6 cellular contexts compared by ENCODE assay signal in genomic region chr2:87683961-87684360, GRCh38.
DNase-seq lines count a peak whose midpoint lies in the region; ATAC-seq, FAIRE-seq and TF ChIP-seq lines count a peak whose summit lies in the region.
"Not testable (repeated sequence)": the region's sequence is repeated elsewhere in the genome, so short reads cannot be mapped to it uniquely, and the experiment has no call there.

No MANE protein-coding gene starts in this region.

- H2BK15ac ChIP-seq in H9 (ENCODE audit: low read depth, low read length), result not testable (repeated sequence)

- TF ChIP-seq RAD21 in GM12878 (IDR thresholded peaks at IDR 0.05; ENCODE audit: insufficient read depth, low read depth, low read length), result not testable (repeated sequence)

- H3K18ac ChIP-seq in H9 (ENCODE audit: insufficient read length, low read depth, low read length), result not testable (repeated sequence)

- not testable (repeated sequence) for H3K27ac Mint-ChIP-seq in H9, endodermal cell

- not testable (repeated sequence) for H3T11ph ChIP-seq in H9 (ENCODE audit: low read length)

- H3K27me3 ChIP-seq in H9 (ENCODE audit: insufficient read depth, low read length); GM12878 (replicated peaks in 1 of 2; ENCODE audit: control insufficient read depth in 2 of 2, insufficient read depth in 2 of 2, low read length in 1 of 2); endodermal cell (ENCODE audit: control insufficient read depth, insufficient read depth, low read length, poor library complexity, severe bottlenecking); right cardiac atrium (ENCODE audit: control insufficient read depth, insufficient read depth); sigmoid colon: not testable (repeated sequence)

- not testable (repeated sequence) for H4K20me1 ChIP-seq in H9 (ENCODE audit: control insufficient read depth, insufficient read depth, insufficient read length); GM12878 (ENCODE audit: control insufficient read depth, insufficient read depth)

- H3K9me3 Mint-ChIP-seq in H9, endodermal cell: not testable (repeated sequence)

- not testable (repeated sequence) for TF ChIP-seq POLR2A in GM12878 (IDR thresholded peaks at IDR 0.05; ENCODE audit: low read depth, low read length); sigmoid colon (IDR thresholded peaks at IDR 0.05)

- FAIRE-seq in GM12878 (lab: Jason Lieb, UNC) (peak; percentile 93), urothelium cell line (lab: Jason Lieb, UNC) (peak; percentile 42)

- intact Hi-C loops in GM12878 (cut with micrococcal nuclease; ENCODE audit: unreplicated experiment); right cardiac atrium (cut with DNase I); sigmoid colon (cut with DNase I): not testable (repeated sequence)

- not testable (repeated sequence) for H4K91ac ChIP-seq in H9 (ENCODE audit: insufficient read length, low read depth, low read length)

- H2BK20ac ChIP-seq in H9 (ENCODE audit: low read depth, low read length, poor library complexity, severe bottlenecking), result not testable (repeated sequence)

- not testable (repeated sequence) for H4K5ac ChIP-seq in H9 (ENCODE audit: insufficient read length, low read depth, low read length)

- WGBS in H9 (ENCODE audit: extremely low coverage, insufficient read length, low lambda C conversion rate), result no CpG with 5 or more reads among the region's 5 CpGs
- WGBS in GM12878 (ENCODE audit: insufficient coverage, insufficient replicate concordance, low lambda C conversion rate, missing lambda C conversion rate), result 63% methylated on average over 5 of the region's 5 CpGs
- 94% methylated on average over 5 of the region's 5 CpGs; no CpG with 5 or more reads in 1 of the 2 experiments for WGBS in endodermal cell (ENCODE audit: insufficient coverage in 1 of 2, insufficient read length in 1 of 2), 2 experiments
- 67% methylated on average over 5 of the region's 5 CpGs for WGBS in right cardiac atrium
- WGBS in sigmoid colon, 2 donors, result 92 to 99% methylated on average over 5 of the region's 5 CpGs

- H3K36me3 ChIP-seq in GM12878 (ENCODE audit: control insufficient read depth in 2 of 2, insufficient read depth in 2 of 2, low read length in 1 of 2); endodermal cell (ENCODE audit: control insufficient read depth, insufficient read depth, low read length); sigmoid colon: not testable (repeated sequence)

- ATAC-seq in GM12878, right cardiac atrium: not testable (repeated sequence)

- CTCF ChIA-PET in GM12878 (lab: Yijun Ruan, JAX), result not testable (repeated sequence)

- H3K9me3 ChIP-seq in H9 (ENCODE audit: control insufficient read depth, low read depth, low read length); GM12878 (replicated peaks; ENCODE audit: control insufficient read depth, insufficient read depth, low read length); endodermal cell (ENCODE audit: control insufficient read depth, low read length); right cardiac atrium (ENCODE audit: control insufficient read depth, low read length); sigmoid colon: not testable (repeated sequence)

- BruUV-seq in GM12878 (replicated peaks; lab: Mats Ljungman, UMichigan), result not testable (repeated sequence)

- in situ Hi-C loops in GM12878 (cut with MboI), result not testable (repeated sequence)

- H3K79me1 ChIP-seq in H9 (ENCODE audit: insufficient read depth, low read depth, low read length, poor library complexity, severe bottlenecking), result not testable (repeated sequence)

- SMC1A ChIA-PET in GM12878 (lab: Charles Lee; ENCODE audit: uncharacterized antibody, unreplicated experiment), result not testable (repeated sequence)

- H3K56ac ChIP-seq in H9 (ENCODE audit: insufficient read length, low read depth, low read length), result not testable (repeated sequence)

- not testable (repeated sequence) for H3K4me3 Mint-ChIP-seq in H9, endodermal cell

- DNase-seq in H9 (peak; percentile 0), endodermal cell (peak; percentile 5), right cardiac atrium (peak in 1 of 3 donors; percentile 58), sigmoid colon (peak; percentile 40)
- DNase-seq in GM12878 (ENCODE audit: low read depth, low spot score); urothelium cell line (ENCODE audit: low spot score): not testable (repeated sequence)

- H3K23me2 ChIP-seq in H9 (ENCODE audit: insufficient read length, low read depth, low read length, poor library complexity, severe bottlenecking), result not testable (repeated sequence)

- not testable (repeated sequence) for H2AK5ac ChIP-seq in H9 (ENCODE audit: insufficient read length, low read length)

- not testable (repeated sequence) for H3K4me3 ChIP-seq in GM12878; endodermal cell (ENCODE audit: low read length); right cardiac atrium (ENCODE audit: low read length); sigmoid colon

- H3K4me1 ChIP-seq in H9 (ENCODE audit: insufficient read depth, low read length); GM12878 (ENCODE audit: control insufficient read depth, insufficient read depth, low read length); endodermal cell (ENCODE audit: control insufficient read depth, insufficient read depth, low read length); right cardiac atrium (ENCODE audit: control insufficient read depth, insufficient read depth, low read length): not testable (repeated sequence)
- H3K4me1 ChIP-seq in sigmoid colon, result peaks cover 0 to 10% (median 1%) of the 10 kb centered on the region in 4 donors

- not testable (repeated sequence) for H3K27me3 Mint-ChIP-seq in H9 (ENCODE audit: low read depth); endodermal cell (ENCODE audit: insufficient read depth)

- RAD21 ChIA-PET in GM12878 (lab: Charles Lee; ENCODE audit: unreplicated experiment), result not testable (repeated sequence)

- POLR2A ChIA-PET in GM12878 (lab: Charles Lee), result not testable (repeated sequence)

- TF ChIP-seq CTCF in H9 (conservative IDR thresholded peaks at IDR 0.05); GM12878 (IDR thresholded peaks at IDR 0.05 in 2 of 3, conservative IDR thresholded peaks at IDR 0.05 in 1 of 3; ENCODE audit: control insufficient read depth in 2 of 3, extremely low read depth in 1 of 3, insufficient read depth in 1 of 3, low read depth in 3 of 3, low read length in 3 of 3); endodermal cell (conservative IDR thresholded peaks at IDR 0.05); sigmoid colon (IDR thresholded peaks at IDR 0.05): not testable (repeated sequence)

- H3K79me2 ChIP-seq in H9 (ENCODE audit: insufficient read depth, low read length); GM12878 (ENCODE audit: control insufficient read depth, insufficient read depth, low read length): not testable (repeated sequence)

- not testable (repeated sequence) for H3K4me1 Mint-ChIP-seq in H9, endodermal cell

- H3K14ac ChIP-seq in H9 (ENCODE audit: insufficient read depth, low read length), result not testable (repeated sequence)

- H3K4me2 ChIP-seq in H9 (ENCODE audit: insufficient read depth, insufficient read length, low read length); GM12878 (ENCODE audit: control insufficient read depth, insufficient read depth): not testable (repeated sequence)

- H2AFZ ChIP-seq in H9 (ENCODE audit: low read length); GM12878 (ENCODE audit: control insufficient read depth, low read depth, low read length): not testable (repeated sequence)

- H2BK5ac ChIP-seq in H9 (ENCODE audit: insufficient read length, low read length), result not testable (repeated sequence)

- not testable (repeated sequence) for H4K8ac ChIP-seq in H9 (replicated peaks; ENCODE audit: insufficient read length, low read depth, low read length)

- not testable (repeated sequence) for H3K36me3 Mint-ChIP-seq in H9 (ENCODE audit: insufficient read depth in 1 of 3, low read depth in 3 of 3); endodermal cell (ENCODE audit: low read depth)

- not testable (repeated sequence) for H3K23ac ChIP-seq in H9 (ENCODE audit: insufficient read length, low read depth, low read length)

- not testable (repeated sequence) for H2BK12ac ChIP-seq in H9 (ENCODE audit: insufficient read length, low read depth, low read length)

- not testable (repeated sequence) for H3K9ac ChIP-seq in H9 (ENCODE audit: extremely low read depth, insufficient read length, low read length); GM12878 (ENCODE audit: control insufficient read depth, insufficient read depth, low read length); endodermal cell (ENCODE audit: extremely low read depth, low read length, poor library complexity, severe bottlenecking)

- TF ChIP-seq EP300 in GM12878 (IDR thresholded peaks at IDR 0.05; ENCODE audit: borderline replicate concordance in 1 of 2, control insufficient read depth in 1 of 2, low read depth in 2 of 2, low read length in 2 of 2); sigmoid colon (IDR thresholded peaks at IDR 0.05): not testable (repeated sequence)

- H3K4ac ChIP-seq in H9 (ENCODE audit: low read depth, low read length), result not testable (repeated sequence)

- not testable (repeated sequence) for H2BK120ac ChIP-seq in H9 (ENCODE audit: low read depth, low read length, poor library complexity, severe bottlenecking)

- H3K27ac ChIP-seq in H9 (ENCODE audit: insufficient read length, low read depth, low read length); GM12878 (ENCODE audit: control insufficient read depth, insufficient read depth); endodermal cell (ENCODE audit: low read depth, low read length): not testable (repeated sequence)
- H3K27ac ChIP-seq in right cardiac atrium (ENCODE audit: low read length) (peak overlapping the region; percentile 13), sigmoid colon (peak overlapping the region in 1 of 4 donors; percentile 54)
